1 cellular context compared by ENCODE assay signal in genomic region chr9:127785023-127785932, GRCh38.
TF ChIP-seq lines count a peak whose summit lies in the region.

No MANE protein-coding gene starts in this region.

TF ChIP-seq in HepG2, 621 proteins besides CTCF, POLR2A, EP300 and RAD21 (continued from another document and continues in another):
- TF ChIP-seq AFF4 (CRISPR knock-in tag; IDR thresholded peaks at IDR 0.05) (no peak), ZNF205 (CRISPR knock-in tag; IDR thresholded peaks at IDR 0.05) (0 out of 2 replicates have a peak, but pooled peaks have one; percentile 23), ZNF652 (CRISPR knock-in tag; IDR thresholded peaks at IDR 0.05; ENCODE audit: borderline replicate concordance, low read depth) (no peak), PLRG1 (conservative IDR thresholded peaks at IDR 0.05) (no peak), IRF9 (CRISPR knock-in tag; IDR thresholded peaks at IDR 0.05; ENCODE audit: borderline replicate concordance) (no peak), AGO2 (optimal IDR thresholded peaks at IDR 0.05; ENCODE audit: low read depth, low read length) (peak; percentile 15), ZNF230 (CRISPR knock-in tag; IDR thresholded peaks at IDR 0.05) (no peak), MTA3 (CRISPR knock-in tag; IDR thresholded peaks at IDR 0.05) (no peak), ZEB1 (IDR thresholded peaks at IDR 0.05; ENCODE audit: insufficient replicate concordance, low read depth) (no peak), ZNF770 (CRISPR knock-in tag; IDR thresholded peaks at IDR 0.05) (peak; percentile 23; the same call in 1 of the 2 replicates), KDM2A (CRISPR knock-in tag; IDR thresholded peaks at IDR 0.05; ENCODE audit: borderline replicate concordance, low read depth) (peak; percentile 75), DMTF1 (CRISPR knock-in tag; IDR thresholded peaks at IDR 0.05) (no peak), RERE (CRISPR knock-in tag; IDR thresholded peaks at IDR 0.05; ENCODE audit: low read depth) (no peak), PATZ1 (CRISPR knock-in tag; IDR thresholded peaks at IDR 0.05) (peak; percentile 84), ZNF687 (CRISPR knock-in tag; IDR thresholded peaks at IDR 0.05) (peak; percentile 58), SAFB2 (CRISPR knock-in tag; IDR thresholded peaks at IDR 0.05; ENCODE audit: borderline replicate concordance, low read depth) (no peak), CREB1 (IDR thresholded peaks at IDR 0.05) (no peak), CREB1 (CRISPR knock-in tag; IDR thresholded peaks at IDR 0.05) (no peak), RARA (CRISPR knock-in tag; IDR thresholded peaks at IDR 0.05) (no peak), ZNF563 (CRISPR knock-in tag; IDR thresholded peaks at IDR 0.05) (no peak), ZNF777 (CRISPR knock-in tag; IDR thresholded peaks at IDR 0.05) (peak; percentile 74), ASH2L (IDR thresholded peaks at IDR 0.05; ENCODE audit: insufficient read length, low read depth, low read length) (no peak), TFDP2 (CRISPR knock-in tag; IDR thresholded peaks at IDR 0.05) (no peak), MAZ (IDR thresholded peaks at IDR 0.05; ENCODE audit: borderline replicate concordance, low read depth, low read length) (peak; percentile 75; the same call in 1 of the 2 replicates), MAZ (CRISPR knock-in tag; IDR thresholded peaks at IDR 0.05; ENCODE audit: low read depth) (no peak; the same call in 1 of the 2 replicates), PHB2 (IDR thresholded peaks at IDR 0.05; ENCODE audit: partially characterized antibody) (no peak), GMEB1 (CRISPR knock-in tag; IDR thresholded peaks at IDR 0.05; ENCODE audit: borderline replicate concordance) (no peak)
